ENCODE assay signal across 8 cellular contexts in genomic region chr1:158203693-158204457, GRCh38.
DNase-seq lines count a peak whose midpoint lies in the region; ATAC-seq and TF ChIP-seq lines count a peak whose summit lies in the region.

No MANE protein-coding gene starts in this region.

- DNase-seq in NCI-H1436 (lab: John Stamatoyannopoulos, UW), result peak; percentile 17
- no peak for DNase-seq in NCI-H1436 treated with DMSO at 0.1 percent for 48 hours (lab: John Stamatoyannopoulos, UW)
- peak; percentile 95 for DNase-seq in NCI-H1105 (lab: John Stamatoyannopoulos, UW)
- DNase-seq in globus pallidus (ENCODE audit: low spot score), result peak; percentile 59
- DNase-seq in retina, result peak; percentile 57

- H3K27ac ChIP-seq in VCaP, result peak overlapping the region; percentile 74

- TF ChIP-seq CTCF in VCaP (conservative IDR thresholded peaks at IDR 0.05), result peak; percentile 84

- ATAC-seq in GM19463 (IDR thresholded peaks at IDR 0.05; ENCODE audit: unreplicated experiment) (peak; percentile 62), HG03108 (IDR thresholded peaks at IDR 0.05; ENCODE audit: unreplicated experiment) (no peak)
